23 cellular contexts compared by ENCODE assay signal in genomic region chr22:23286296-23286695, GRCh38.
DNase-seq lines count a peak whose midpoint lies in the region; ATAC-seq and TF ChIP-seq lines count a peak whose summit lies in the region.
"Had no signal": no experiment of that assay in that cellular context is flagged by ENCODE, and none has a peak within 500 bp of the region (broad histone marks: within the 10 kb centered on the region; RNA-seq: fewer than 3 reads in every experiment).

No MANE protein-coding gene starts in this region.

- H3K4me3 Mint-ChIP-seq in central memory CD8-positive, alpha-beta T cell = no peak overlapping the region
- H3K4me3 Mint-ChIP-seq: CD14-positive monocyte had no signal

- no peaks in the 10 kb centered on the region for H3K9me3 Mint-ChIP-seq in central memory CD8-positive, alpha-beta T cell

- ATAC-seq in Right ventricle myocardium inferior (no peak), heart right ventricle (no peak)
- ATAC-seq in central memory CD8-positive, alpha-beta T cell (replicated peaks; ENCODE audit: extremely low read depth, poor library complexity, severe bottlenecking) = no peak
- ATAC-seq: SK-N-SH treated with all-trans-retinoic acid at 6 μM for 48 hours had no signal

- DNase-seq in Right ventricle myocardium inferior (ENCODE audit: missing footprints) = peak; percentile 42
- DNase-seq in heart right ventricle = no peak
- DNase-seq in central memory CD8-positive, alpha-beta T cell (ENCODE audit: low spot score in 2 of 2) = no peak
- DNase-seq in tibial artery = no peak
- no peak for DNase-seq in DMS114 treated with DMSO at 0.1 percent for 48 hours (lab: John Stamatoyannopoulos, UW; ENCODE audit: unreplicated experiment)
- no peak for DNase-seq in Ammon's horn (ENCODE audit: low spot score)
- DNase-seq in GM19238 (ENCODE audit: insufficient read length, low spot score) = no peak
- DNase-seq: BE2C, Calu3, DMS153, DND-41, GM23248, H7, MM.1S, NCI-H1694, NCI-H2029 treated with DMSO at 0.1 percent for 48 hours, NCI-H2227 treated with DMSO at 0.1 percent for 48 hours, NCI-H526 treated with DMSO at 0.1 percent for 48 hours had no signal

- TF ChIP-seq CTCF in heart right ventricle (IDR thresholded peaks at IDR 0.05) = no peak
- no peak for TF ChIP-seq CTCF in tibial artery (IDR thresholded peaks at IDR 0.05)

- intact Hi-C loops in Right ventricle myocardium inferior (cut with DNase I) (no loop called here), heart right ventricle (cut with DNase I) (loop anchor here in 3 of 10 donors (10.0 kb wide), 1 partner anchor 331 kb away; no protein-coding TSS in a partner anchor), tibial artery (cut with DNase I; ENCODE audit: low total_unique reads) (no loop called here)

- no peaks in the 10 kb centered on the region for H3K27me3 ChIP-seq in heart right ventricle
- no peaks in the 10 kb centered on the region for H3K27me3 ChIP-seq in muscle layer of colon (ENCODE audit: control insufficient read depth in 1 of 2, insufficient read depth in 2 of 2, low read length in 2 of 2)
- H3K27me3 ChIP-seq in tibial artery = no peaks in the 10 kb centered on the region
- H3K27me3 ChIP-seq: BE2C had no signal

- WGBS in heart right ventricle, 2 donors = 95 to 100% methylated on average over 2 of the region's 2 CpGs

- H3K36me3 Mint-ChIP-seq in central memory CD8-positive, alpha-beta T cell (ENCODE audit: insufficient read depth) = peaks cover 32% of the 10 kb centered on the region

- H3K27ac Mint-ChIP-seq in central memory CD8-positive, alpha-beta T cell (ENCODE audit: low read depth) = peak overlapping the region; percentile 19
- H3K27ac Mint-ChIP-seq: CD14-positive monocyte had no signal

- H3K4me3 ChIP-seq in heart right ventricle = no peak overlapping the region
- H3K4me3 ChIP-seq in muscle layer of colon (ENCODE audit: low read depth in 1 of 2, low read length in 2 of 2) = no peak overlapping the region
- no peak overlapping the region for H3K4me3 ChIP-seq in tibial artery
- H3K4me3 ChIP-seq: GM23248 had no signal

- H3K9ac ChIP-seq in muscle layer of colon (ENCODE audit: low read length) = no peak overlapping the region
- H3K9ac ChIP-seq: GM23248, KMS-11 had no signal

- H3K27me3 Mint-ChIP-seq in central memory CD8-positive, alpha-beta T cell = no peaks in the 10 kb centered on the region

- H3K4me1 ChIP-seq in heart right ventricle (peaks cover 0 to 27% (median 18%) of the 10 kb centered on the region in 9 donors), muscle layer of colon (ENCODE audit: insufficient read depth, low read length) (peaks cover 24% of the 10 kb centered on the region), tibial artery (peaks cover 3 to 44% (median 34%) of the 10 kb centered on the region in 4 donors)
- H3K4me1 ChIP-seq: BE2C had no signal

- H3K4me1 Mint-ChIP-seq in central memory CD8-positive, alpha-beta T cell = peaks cover 15% of the 10 kb centered on the region

- H3K9me3 ChIP-seq in heart right ventricle (no peaks in the 10 kb centered on the region), muscle layer of colon (ENCODE audit: low read length) (no peaks in the 10 kb centered on the region), tibial artery (no peaks in the 10 kb centered on the region)
- H3K9me3 ChIP-seq: BE2C had no signal

- H3K27ac ChIP-seq in heart right ventricle (no peak overlapping the region), muscle layer of colon (ENCODE audit: low read depth, low read length) (peak overlapping the region; percentile 29), tibial artery (peak overlapping the region; percentile 13 to 43)
- H3K27ac ChIP-seq: 22Rv1, GM23248, KMS-11 had no signal

- H3K36me3 ChIP-seq in heart right ventricle (peaks cover 0 to 89% (median 11%) of the 10 kb centered on the region in 9 donors), muscle layer of colon (ENCODE audit: insufficient read depth, low read length) (peaks cover 27% of the 10 kb centered on the region), tibial artery (peaks cover 19 to 77% (median 74%) of the 10 kb centered on the region in 3 donors)

Comparison
In these comparisons a context has a peak if more than half of its experiments do, and no peak if none do; other contexts are left out.
1. H3K27ac ChIP-seq: peak in muscle layer of colon (single experiment) and tibial artery (2 of 2); none in heart right ventricle (0 of 10).